Comparison of ENCODE assay signal across 1 cellular context in the genomic region with DNA sequence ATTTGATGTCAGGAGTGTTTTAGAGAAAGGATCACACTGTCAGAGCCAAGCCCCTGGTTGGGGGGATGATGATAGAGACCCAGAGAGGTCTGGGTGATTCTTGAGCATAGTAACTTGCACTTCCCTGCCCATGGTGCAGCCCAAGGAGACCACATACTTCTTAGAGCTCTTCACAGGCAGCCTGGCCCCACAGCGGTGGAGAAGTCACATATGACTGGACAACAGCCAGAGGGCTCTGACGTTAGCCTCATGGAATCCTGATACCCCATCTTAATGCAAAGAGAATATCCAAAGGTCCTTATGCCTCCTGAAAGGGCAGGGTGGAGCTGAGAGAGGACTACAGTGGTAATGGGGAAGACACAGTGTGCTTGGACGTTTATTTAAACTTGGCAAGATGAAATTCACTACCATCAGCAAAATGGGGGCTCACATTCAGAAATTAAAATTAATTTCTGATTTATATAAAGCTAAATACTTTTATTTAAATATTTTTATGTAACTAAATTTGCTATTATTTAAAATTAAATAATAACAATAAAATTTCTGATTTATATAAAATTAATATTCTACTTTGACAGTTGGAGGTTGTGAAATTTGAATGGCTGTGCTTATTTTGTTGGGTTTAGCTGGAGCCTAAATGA.
TF ChIP-seq lines count a peak whose summit lies in the region.

No MANE protein-coding gene starts in this region.

TF ChIP-seq in H1, 55 proteins besides CTCF, POLR2A, EP300 and RAD21 (continued from another document):
- TF ChIP-seq, protein P1, sequence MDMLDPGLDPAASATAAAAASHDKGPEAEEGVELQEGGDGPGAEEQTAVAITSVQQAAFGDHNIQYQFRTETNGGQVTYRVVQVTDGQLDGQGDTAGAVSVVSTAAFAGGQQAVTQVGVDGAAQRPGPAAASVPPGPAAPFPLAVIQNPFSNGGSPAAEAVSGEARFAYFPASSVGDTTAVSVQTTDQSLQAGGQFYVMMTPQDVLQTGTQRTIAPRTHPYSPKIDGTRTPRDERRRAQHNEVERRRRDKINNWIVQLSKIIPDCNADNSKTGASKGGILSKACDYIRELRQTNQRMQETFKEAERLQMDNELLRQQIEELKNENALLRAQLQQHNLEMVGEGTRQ (IDR thresholded peaks at IDR 0.05; ENCODE audit: low read length), result no peak
